In genomic region chr15:27762471-27762870, GRCh38 we compare ENCODE assay signal across 29 cellular contexts.
"Had no signal": no experiment of that assay in that cellular context is flagged by ENCODE, and none has a peak within 500 bp of the region (broad histone marks: within the 10 kb centered on the region; RNA-seq: fewer than 3 reads in every experiment).

No MANE protein-coding gene starts in this region.

- H3K4me1 Mint-ChIP-seq: nephron progenitor cell; neural crest cell; stimulated activated effector memory CD8-positive, alpha-beta T cell treated with anti-CD3 and anti-CD28 coated beads, Interleukin-12 subunit alpha, Interleukin-12 subunit beta, amount 100 ng/mL, for 72 hours; stimulated activated naive B cell treated with anti-CD40 and anti-IgM and Interleukin-4, amounts not matched to agents 10 μg/mL and 1 μg/mL and 100 μg/mL, for 72 hours had no signal

- H3K27ac Mint-ChIP-seq: naive thymus-derived CD8-positive, alpha-beta T cell; natural killer cell treated with Interleukin-12 subunit alpha and Interleukin-12 subunit beta and Interleukin-15 and Interleukin-18, amount 100 ng/mL, for 72 hours; nephron progenitor cell; progenitor cell of endocrine pancreas; stimulated activated effector memory CD8-positive, alpha-beta T cell treated with anti-CD3 and anti-CD28 coated beads, Interleukin-12 subunit alpha, Interleukin-12 subunit beta, amount 100 ng/mL, for 72 hours; stimulated activated naive B cell treated with anti-CD40 and anti-IgM and Interleukin-4, amounts not matched to agents 10 μg/mL and 1 μg/mL and 100 μg/mL, for 72 hours; stimulated activated naive CD8-positive, alpha-beta T cell treated with anti-CD3 and anti-CD28 coated beads, Interleukin-15, Interleukin-2, amounts not matched to agents 100 ng/mL and 50 ng/mL, for 24 hours had no signal

- H3K27me3 Mint-ChIP-seq: natural killer cell treated with Interleukin-12 subunit alpha and Interleukin-12 subunit beta and Interleukin-15 and Interleukin-18, amount 100 ng/mL, for 72 hours; progenitor cell of endocrine pancreas; stimulated activated naive B cell treated with anti-CD40 and anti-IgM and Interleukin-4, amounts not matched to agents 10 μg/mL and 1 μg/mL and 100 μg/mL, for 72 hours; stimulated activated naive CD8-positive, alpha-beta T cell treated with anti-CD3 and anti-CD28 coated beads, Interleukin-15, Interleukin-2, amounts not matched to agents 100 ng/mL and 50 ng/mL, for 24 hours had no signal

- H3K27ac ChIP-seq: neutrophil, ovary, parathyroid adenoma, psoas muscle, sigmoid colon, stomach, thoracic aorta, thyroid gland, tibial nerve, upper lobe of left lung, vagina had no signal

- H3K9me3 Mint-ChIP-seq: neural crest cell had no signal

- H3K9me3 ChIP-seq: neutrophil, ovary, psoas muscle, thoracic aorta, thyroid gland, vagina had no signal

- ATAC-seq: naive thymus-derived CD8-positive, alpha-beta T cell; natural killer cell treated with Interleukin-12 subunit alpha and Interleukin-12 subunit beta and Interleukin-15 and Interleukin-18, amount 100 ng/mL, for 72 hours; psoas muscle; right cardiac atrium; stimulated activated effector memory CD8-positive, alpha-beta T cell treated with anti-CD3 and anti-CD28 coated beads, Interleukin-12 subunit alpha, Interleukin-12 subunit beta, amount 100 ng/mL, for 72 hours; stimulated activated naive B cell treated with anti-CD40 and anti-IgM and Interleukin-4, amounts not matched to agents 10 μg/mL and 1 μg/mL and 100 μg/mL, for 72 hours had no signal

- H3K4me3 ChIP-seq: ovary, psoas muscle, sigmoid colon, stomach, thoracic aorta, thyroid gland, tibial nerve, upper lobe of left lung, vagina had no signal

- H3K79me2 ChIP-seq: parathyroid adenoma had no signal

- H3K4me3 Mint-ChIP-seq: naive thymus-derived CD8-positive, alpha-beta T cell; natural killer cell treated with Interleukin-12 subunit alpha and Interleukin-12 subunit beta and Interleukin-15 and Interleukin-18, amount 100 ng/mL, for 72 hours; nephron progenitor cell; neural crest cell; stimulated activated effector memory CD8-positive, alpha-beta T cell treated with anti-CD3 and anti-CD28 coated beads, Interleukin-12 subunit alpha, Interleukin-12 subunit beta, amount 100 ng/mL, for 72 hours; stimulated activated naive B cell treated with anti-CD40 and anti-IgM and Interleukin-4, amounts not matched to agents 10 μg/mL and 1 μg/mL and 100 μg/mL, for 72 hours; stimulated activated naive CD8-positive, alpha-beta T cell treated with anti-CD3 and anti-CD28 coated beads, Interleukin-15, Interleukin-2, amounts not matched to agents 100 ng/mL and 50 ng/mL, for 24 hours had no signal

- H3K36me3 Mint-ChIP-seq: stimulated activated effector memory CD8-positive, alpha-beta T cell treated with anti-CD3 and anti-CD28 coated beads, Interleukin-12 subunit alpha, Interleukin-12 subunit beta, amount 100 ng/mL, for 72 hours; stimulated activated naive B cell treated with anti-CD40 and anti-IgM and Interleukin-4, amounts not matched to agents 10 μg/mL and 1 μg/mL and 100 μg/mL, for 72 hours had no signal

- H3K4me1 ChIP-seq: parathyroid adenoma, psoas muscle, sigmoid colon, stomach, thyroid gland, tibial nerve, upper lobe of left lung, vagina had no signal

- DNase-seq: naive thymus-derived CD8-positive, alpha-beta T cell; nephron progenitor cell; nucleus accumbens; ovary; posterior cingulate gyrus; psoas muscle; right cardiac atrium; sigmoid colon; small intestine; stimulated activated CD4-positive, alpha-beta T cell treated with anti-CD3 and anti-CD28 coated beads, Interleukin-15, amount 100 ng/mL, for 24 hours; stimulated activated CD4-positive, alpha-beta T cell treated with anti-CD3 and anti-CD28 coated beads, Interleukin-2, amount 100 ng/mL, for 24 hours; stimulated activated CD4-positive, alpha-beta T cell treated with anti-CD3 and anti-CD28 coated beads, Interleukin-2, amount 100 ng/mL, for 48 hours; stimulated activated CD4-positive, alpha-beta T cell treated with anti-CD3 and anti-CD28 coated beads, Interleukin-4, amount 100 ng/mL, for 24 hours; stimulated activated naive B cell treated with anti-CD40 and anti-IgM and Interleukin-4, amounts not matched to agents 10 μg/mL and 1 μg/mL and 100 μg/mL, for 72 hours; stimulated activated naive CD4-positive, alpha-beta T cell treated with Interleukin-2 at 50 U/mL for 16 hours; stomach; thyroid gland; trophoblast cell; upper lobe of left lung had no signal

- H3K36me3 ChIP-seq: neutrophil, ovary, sigmoid colon, stomach, thoracic aorta, thyroid gland, tibial nerve, upper lobe of left lung, vagina had no signal

- H3K27me3 ChIP-seq: neutrophil, ovary, sigmoid colon, stomach, thyroid gland, tibial nerve, upper lobe of left lung, vagina had no signal

- H2AFZ ChIP-seq: parathyroid adenoma had no signal
